ENCODE assay signal across 8 cellular contexts in genomic region chr3:152385761-152386160, GRCh38.
A peak's percentile ranks its signal among the peaks of the same experiment; 100 is the strongest.
DNase-seq lines count a peak whose midpoint lies in the region; ATAC-seq and TF ChIP-seq lines count a peak whose summit lies in the region.
"Had no signal": no experiment of that assay in that cellular context is flagged by ENCODE, and none has a peak within 500 bp of the region (broad histone marks: within the 10 kb centered on the region; RNA-seq: fewer than 3 reads in every experiment).

No MANE protein-coding gene starts in this region.

- H3K27ac ChIP-seq in right atrium auricular region (peak overlapping the region; percentile 63 to 74), substantia nigra (ENCODE audit: low read depth, low read length, poor library complexity, severe bottlenecking) (peak overlapping the region; percentile 52)

- H3K36me3 ChIP-seq in right atrium auricular region = no peaks in the 10 kb centered on the region

- no peaks in the 10 kb centered on the region for H3K9me3 Mint-ChIP-seq in activated naive CD8-positive, alpha-beta T cell (ENCODE audit: low read depth)

- H3K4me1 Mint-ChIP-seq in activated naive CD8-positive, alpha-beta T cell (ENCODE audit: low read depth) = peaks cover 82% of the 10 kb centered on the region

- DNase-seq in HCEC 1CT = peak; percentile 90
- DNase-seq in right atrium auricular region (ENCODE audit: low spot score) = no peak
- DNase-seq in substantia nigra (lab: John Stamatoyannopoulos, UW) = no peak
- DNase-seq: stimulated activated naive CD4-positive, alpha-beta T cell had no signal

- no peak for TF ChIP-seq CTCF in right atrium auricular region (IDR thresholded peaks at IDR 0.05)

- no peaks in the 10 kb centered on the region for H3K27me3 ChIP-seq in right atrium auricular region

- peak overlapping the region; percentile 47 for H3K27ac Mint-ChIP-seq in activated naive CD8-positive, alpha-beta T cell

- H3K4me3 Mint-ChIP-seq in activated naive CD8-positive, alpha-beta T cell = no peak overlapping the region

- peaks cover 0 to 91% of the 10 kb centered on the region in 2 donors for H3K4me1 ChIP-seq in right atrium auricular region

- no peak overlapping the region for H3K4me3 ChIP-seq in right atrium auricular region

- no peaks in the 10 kb centered on the region for H3K9me3 ChIP-seq in right atrium auricular region

- ATAC-seq in HG02759 (IDR thresholded peaks at IDR 0.05; ENCODE audit: unreplicated experiment) = no peak
- ATAC-seq in GM18870 (IDR thresholded peaks at IDR 0.05; ENCODE audit: unreplicated experiment) = no peak
- no peak for ATAC-seq in GM21447 (IDR thresholded peaks at IDR 0.05; ENCODE audit: unreplicated experiment)

- no peaks in the 10 kb centered on the region for H3K27me3 Mint-ChIP-seq in activated naive CD8-positive, alpha-beta T cell

- peaks cover 4% of the 10 kb centered on the region for H3K36me3 Mint-ChIP-seq in activated naive CD8-positive, alpha-beta T cell
